25 cellular contexts compared by ENCODE assay signal in genomic region chr19:15622991-15623390, GRCh38. TPM values are rescaled to one million over a fixed set of nuclear protein-coding genes. Genes with fewer than 3 reads are reported as not detected.
DNase-seq lines count a peak whose midpoint lies in the region; ATAC-seq, FAIRE-seq and TF ChIP-seq lines count a peak whose summit lies in the region.
"Had no signal": no experiment of that assay in that cellular context is flagged by ENCODE, and none has a peak within 500 bp of the region (broad histone marks: within the 10 kb centered on the region; RNA-seq: fewer than 3 reads in every experiment).

No MANE protein-coding gene starts in this region.

- no peaks in the 10 kb centered on the region for H3K9me3 ChIP-seq in mucosa of descending colon
- H3K9me3 ChIP-seq: BE2C, SJSA1 had no signal

- TF ChIP-seq CTCF in VCaP (conservative IDR thresholded peaks at IDR 0.05) (no peak), mucosa of descending colon (IDR thresholded peaks at IDR 0.05) (no peak), D721Med (IDR thresholded peaks at IDR 0.05; ENCODE audit: insufficient read depth, missing control alignments) (no peak)

- H3K4me1 ChIP-seq in mucosa of descending colon (ENCODE audit: low read depth), result no peaks in the 10 kb centered on the region
- H3K4me1 ChIP-seq: BE2C, SJSA1 had no signal

- H3K4me3 ChIP-seq in mucosa of descending colon, result no peak overlapping the region
- H3K4me3 ChIP-seq: K562, SJSA1 had no signal

- DNase-seq in DMS153 (lab: John Stamatoyannopoulos, UW) (peak; percentile 50), DMS153 treated with DMSO at 0.1 percent for 48 hours (lab: John Stamatoyannopoulos, UW; ENCODE audit: unreplicated experiment) (no peak), mucosa of descending colon (peak; percentile 27 to 71 (median 61)), NCI-H1694 treated with DMSO at 0.1 percent for 48 hours (lab: John Stamatoyannopoulos, UW) (no peak), D721Med (ENCODE audit: insufficient read length, low spot score) (no peak)
- DNase-seq: BE2C, DMS79 treated with DMSO at 0.1 percent for 48 hours, GF-D8, NCI-H1105, NCI-H146, NCI-H2029, NCI-H2227 treated with DMSO at 0.1 percent for 48 hours, NCI-H526 treated with DMSO at 0.1 percent for 48 hours, Right ventricle myocardium superior had no signal

- intact Hi-C loops in mucosa of descending colon (cut with DNase I, micrococcal nuclease), result loop anchor here in 1 of 2 donors (10.0 kb wide), 1 partner anchor 562 kb away; the partner anchor contains the start of gene FAM32A

- ATAC-seq in mucosa of descending colon, result peak; percentile 96
- ATAC-seq in HG03432 (IDR thresholded peaks at IDR 0.05; ENCODE audit: unreplicated experiment), result no peak

- FAIRE-seq in D721Med (lab: Jason Lieb, UNC), result no peak
- FAIRE-seq: GM12891, GM19239, H54, HTR-8/SVneo, K562 had no signal

- H3K27ac ChIP-seq in VCaP, result peak overlapping the region; percentile 84
- H3K27ac ChIP-seq: 22Rv1, SJSA1 had no signal

- no peaks in the 10 kb centered on the region for H3K36me3 ChIP-seq in mucosa of descending colon (ENCODE audit: low read depth)
- H3K36me3 ChIP-seq: BE2C, SJSA1 had no signal

RNA-seq across cellular contexts. Expression of gene CYP4F8, which starts 8.0 kb away (rescaled TPM):
- not detected for total RNA-seq in mucosa of descending colon
- total RNA-seq: K562, MCF 10A, NCI-H460, Right ventricle myocardium superior, SJSA1 had no signal

RNA-seq across cellular contexts. Expression of gene CYP4F3, which starts 17.7 kb away (rescaled TPM):
- 1 to 10 TPM; 2.7 to 7.8 (median 4.3) TPM for total RNA-seq in mucosa of descending colon
- total RNA-seq: SJSA1 had no signal

RNA-seq across cellular contexts. Expression of gene CYP4F12, which starts 49.9 kb away (rescaled TPM):
- total RNA-seq in mucosa of descending colon, result 100 to 1,000 TPM in 1 of 3 donors, 10 to 100 TPM in 2; 62.8 to 179 (median 70.5) TPM
- total RNA-seq: K562, NCI-H460, SJSA1 had no signal

Comparison
In these comparisons a context has a peak if more than half of its experiments do, and no peak if none do; other contexts are left out.
1. DNase-seq: peak in DMS153 (single experiment) and mucosa of descending colon (3 of 3); none in DMS153 treated with DMSO at 0.1 percent for 48 hours (single experiment), NCI-H1694 treated with DMSO at 0.1 percent for 48 hours (single experiment) and D721Med (single experiment).